9 cellular contexts compared by ENCODE assay signal in genomic region chr3:124774305-124774673, GRCh38.
DNase-seq lines count a peak whose midpoint lies in the region; ATAC-seq and TF ChIP-seq lines count a peak whose summit lies in the region.
"Had no signal": no experiment of that assay in that cellular context is flagged by ENCODE, and none has a peak within 500 bp of the region (broad histone marks: within the 10 kb centered on the region; RNA-seq: fewer than 3 reads in every experiment).

No MANE protein-coding gene starts in this region.

- in situ Hi-C loops in astrocyte of the cerebellum (cut with HindIII; ENCODE audit: low sequenced_read_pairs) = loop anchor here (25.0 kb wide), 2 partner anchors 663 to 788 kb away; no protein-coding TSS in a partner anchor

- no peak for TF ChIP-seq CTCF in astrocyte of the cerebellum (IDR thresholded peaks at IDR 0.05; ENCODE audit: low read depth, low read length, missing control alignments)

- DNase-seq in HS-5 (ENCODE audit: low read depth) (peak; percentile 54), astrocyte of the cerebellum (ENCODE audit: low read depth) (peak; percentile 70), iris pigment epithelial cell (ENCODE audit: low read depth) (peak; percentile 54), stromal cell of bone marrow (ENCODE audit: low read depth) (peak; percentile 19), GOT3 (lab: John Stamatoyannopoulos, UW) (no peak), NCI-H2107 treated with DMSO at 0.1 percent for 48 hours (lab: John Stamatoyannopoulos, UW; ENCODE audit: unreplicated experiment) (no peak), nucleus accumbens (lab: John Stamatoyannopoulos, UW) (no peak)
- DNase-seq: erythroblast had no signal

- H3K4me3 ChIP-seq in astrocyte of the cerebellum (ENCODE audit: low read depth, low read length) = no peak overlapping the region

- ATAC-seq in HG03521 (IDR thresholded peaks at IDR 0.05; ENCODE audit: unreplicated experiment) = no peak

Comparison
In these comparisons a context has a peak if more than half of its experiments do, and no peak if none do; other contexts are left out.
1. DNase-seq: peak in HS-5 (single experiment), astrocyte of the cerebellum (single experiment), iris pigment epithelial cell (single experiment) and stromal cell of bone marrow (single experiment); none in GOT3 (single experiment), NCI-H2107 treated with DMSO at 0.1 percent for 48 hours (single experiment) and nucleus accumbens (0 of 56).